Comparison of ENCODE assay signal across 31 cellular contexts in genomic region chr19:44872661-44873060, GRCh38. TPM values are rescaled to one million over a fixed set of nuclear protein-coding genes. Genes with fewer than 3 reads are reported as not detected.
"Had no signal": no experiment of that assay in that cellular context is flagged by ENCODE, and none has a peak within 500 bp of the region (broad histone marks: within the 10 kb centered on the region; RNA-seq: fewer than 3 reads in every experiment).

No MANE protein-coding gene starts in this region.

- H3K4me3 Mint-ChIP-seq: dendritic cell treated with granulocyte-macrophage colony-stimulating factor and Interleukin-4, amounts not matched to agents 40 ng/mL and 50 ng/mL, for 4 days; endodermal cell; memory B cell; mesothelial cell of epicardium; natural killer cell treated with Interleukin-12 subunit alpha and Interleukin-12 subunit beta and Interleukin-15 and Interleukin-18, amount 100 ng/mL, for 72 hours had no signal

- ATAC-seq: heart right ventricle; left colon; left ventricle myocardium superior; mucosa of descending colon; natural killer cell treated with Interleukin-12 subunit alpha and Interleukin-12 subunit beta and Interleukin-15 and Interleukin-18, amount 100 ng/mL, for 72 hours; right lobe of liver had no signal

- H3K36me3 Mint-ChIP-seq: memory B cell; naive B cell; natural killer cell treated with Interleukin-12 subunit alpha and Interleukin-12 subunit beta and Interleukin-15 and Interleukin-18, amount 100 ng/mL, for 72 hours had no signal

- H3K9me3 Mint-ChIP-seq: dendritic cell treated with granulocyte-macrophage colony-stimulating factor and Interleukin-4, amounts not matched to agents 40 ng/mL and 50 ng/mL, for 4 days; endodermal cell; memory B cell; mesothelial cell of epicardium; naive B cell; natural killer cell treated with Interleukin-12 subunit alpha and Interleukin-12 subunit beta and Interleukin-15 and Interleukin-18, amount 100 ng/mL, for 72 hours had no signal

- H3K4me3 ChIP-seq: colonic mucosa, esophagus muscularis mucosa, heart right ventricle, lung, mucosa of descending colon, right lobe of liver, stomach, thyroid gland had no signal

- H3K27ac Mint-ChIP-seq: endodermal cell; memory B cell; natural killer cell treated with Interleukin-12 subunit alpha and Interleukin-12 subunit beta and Interleukin-15 and Interleukin-18, amount 100 ng/mL, for 72 hours had no signal

- H3K27me3 ChIP-seq: colonic mucosa, esophagus muscularis mucosa, heart right ventricle, right lobe of liver, stomach, thyroid gland had no signal

- H3K27ac ChIP-seq: colonic mucosa, right lobe of liver, stomach, thyroid gland had no signal

- DNase-seq: colonic mucosa; effector CD8-positive, alpha-beta T cell; endodermal cell; foreskin melanocyte; glutamatergic neuron; heart right ventricle; hippocampal formation; left colon; left ventricle myocardium superior; mucosa of descending colon; naive B cell; nucleus accumbens; posterior cingulate gyrus; retina; right lobe of liver; small intestine; stimulated activated CD4-positive, alpha-beta T cell treated with anti-CD3 and anti-CD28 coated beads, Interleukin-15, amount 100 ng/mL, for 24 hours; stimulated activated CD4-positive, alpha-beta T cell treated with anti-CD3 and anti-CD28 coated beads, Interleukin-4, amount 100 ng/mL, for 1 hour; stimulated activated CD8-positive, alpha-beta memory T cell treated with anti-CD3 and anti-CD28 coated beads, Interleukin-4, amount 100 ng/mL, for 48 hours; stimulated activated naive CD4-positive, alpha-beta T cell; stomach; thyroid gland; trophoblast cell had no signal

- H3K4me1 Mint-ChIP-seq: endodermal cell, memory B cell had no signal

- FAIRE-seq: endothelial cell of umbilical vein, islet of Langerhans, small intestine had no signal

- H3K27me3 Mint-ChIP-seq: dendritic cell treated with granulocyte-macrophage colony-stimulating factor and Interleukin-4, amounts not matched to agents 40 ng/mL and 50 ng/mL, for 4 days had no signal

- H3K9me3 ChIP-seq: colonic mucosa, esophagus muscularis mucosa, heart right ventricle, mucosa of descending colon, right lobe of liver, stomach, thyroid gland had no signal

- H3K4me1 ChIP-seq: colonic mucosa, thyroid gland had no signal

RNA-seq across cellular contexts. Expression of gene APOC1, which starts 41.7 kb away (rescaled TPM):
- total RNA-seq: natural killer cell treated with Interleukin-12 subunit alpha and Interleukin-12 subunit beta and Interleukin-15 and Interleukin-18, amount 100 ng/mL, for 72 hours had no signal
